Comparison of ENCODE assay signal across 9 cellular contexts in the genomic region with DNA sequence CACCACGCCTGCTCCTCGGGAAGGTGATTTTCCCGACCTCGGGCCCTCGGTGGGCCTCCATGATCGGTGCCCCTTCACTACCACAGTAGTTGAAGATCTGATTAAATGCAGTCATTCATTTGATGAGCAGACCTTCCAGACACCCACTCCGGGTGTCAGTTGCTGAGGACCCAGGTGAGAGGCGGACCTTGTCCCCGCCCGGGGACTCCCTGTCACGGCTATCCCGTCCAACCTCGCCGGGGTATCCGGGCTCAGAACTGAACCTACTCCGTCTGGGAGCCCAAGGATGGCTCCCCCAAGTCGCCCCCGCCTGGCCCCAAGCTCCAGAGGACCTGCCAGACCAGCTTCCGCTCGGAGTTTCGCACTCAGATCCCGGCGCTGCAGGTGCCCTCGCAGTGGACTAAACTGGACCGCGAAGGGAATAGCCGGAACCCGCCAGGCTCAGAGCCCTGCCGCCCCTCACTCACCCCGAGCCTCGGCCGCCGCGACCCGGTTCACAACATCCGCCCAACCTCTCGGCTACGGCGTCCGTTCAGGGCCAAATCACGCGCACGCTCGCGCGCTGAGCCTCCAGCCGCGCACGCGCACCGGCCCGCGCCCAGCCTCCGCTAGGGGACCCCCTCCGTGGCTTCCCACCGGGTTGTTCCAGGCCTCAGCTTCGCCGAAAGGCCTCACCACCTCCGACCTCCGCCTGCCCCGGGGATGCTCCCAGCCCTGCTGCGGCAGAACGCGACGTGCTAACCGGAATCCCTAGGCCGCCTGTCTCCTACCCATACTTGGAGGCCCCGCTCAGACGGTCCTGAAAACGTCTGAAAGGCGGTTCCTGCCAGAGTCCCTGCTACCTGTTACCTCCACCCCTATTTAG. TPM values are rescaled to one million over a fixed set of nuclear protein-coding genes. Genes with fewer than 3 reads are reported as not detected.
DNase-seq lines count a peak whose midpoint lies in the region; ATAC-seq and TF ChIP-seq lines count a peak whose summit lies in the region.
"Had no signal": no experiment of that assay in that cellular context is flagged by ENCODE, and none has a peak within 500 bp of the region (broad histone marks: within the 10 kb centered on the region; RNA-seq: fewer than 3 reads in every experiment).

No MANE protein-coding gene starts in this region.

- CTCF ChIA-PET in WTC11 (lab: Charles Lee): interaction anchor here (0.8 to 2.3 kb wide), 5 partner anchors 24 to 65 kb away, joined by 3 to 14 read pairs (median 5); no protein-coding TSS in a partner anchor

- no peaks in the 10 kb centered on the region for H3K9me3 Mint-ChIP-seq in WTC11
- H3K9me3 Mint-ChIP-seq: T-helper 1 cell treated with Interleukin-12 subunit alpha and Interleukin-12 subunit beta and Interleukin-4 antibody, amounts not matched to agents 30 μg/mL and 1 μg/mL, for 36 hours had no signal

- H3K36me3 Mint-ChIP-seq in WTC11: no peaks in the 10 kb centered on the region

- DNase-seq in AG09319 (ENCODE audit: extremely low read depth, low read depth) (peak; percentile 85), NCI-H2227 (lab: John Stamatoyannopoulos, UW; ENCODE audit: unreplicated experiment) (peak; percentile 100), WTC11 (ENCODE audit: low spot score) (peak; percentile 99), islet precursor cell (peak; percentile 100)
- DNase-seq in central memory CD4-positive, alpha-beta T cell: peak; percentile 99
- DNase-seq in stimulated activated CD4-positive, alpha-beta T cell treated with anti-CD3 and anti-CD28 coated beads, Interleukin-12 subunit alpha, Interleukin-12 subunit beta, amount 100 ng/mL, for 24 hours (ENCODE audit: low read depth in 2 of 2): peak; percentile 100

- H3K4me3 Mint-ChIP-seq in WTC11: no peak overlapping the region
- H3K4me3 Mint-ChIP-seq: T-helper 1 cell treated with Interleukin-12 subunit alpha and Interleukin-12 subunit beta and Interleukin-4 antibody, amounts not matched to agents 30 μg/mL and 1 μg/mL, for 36 hours had no signal

- no peak overlapping the region for H3K27ac Mint-ChIP-seq in WTC11
- H3K27ac Mint-ChIP-seq: T-helper 1 cell treated with Interleukin-12 subunit alpha and Interleukin-12 subunit beta and Interleukin-4 antibody, amounts not matched to agents 30 μg/mL and 1 μg/mL, for 36 hours had no signal

- H3K4me1 Mint-ChIP-seq in WTC11: no peaks in the 10 kb centered on the region

- POLR2A ChIA-PET in WTC11 (lab: Charles Lee): interaction anchor here (0.8 kb wide), 1 partner anchor 66 kb away, joined by 3 read pairs; no protein-coding TSS in a partner anchor

- TF ChIP-seq CTCF in AG09319 (IDR thresholded peaks at IDR 0.05; ENCODE audit: low read depth, low read length): peak; percentile 47
- no peak for TF ChIP-seq CTCF in WTC11 (IDR thresholded peaks at IDR 0.05)

- H3K27me3 Mint-ChIP-seq in WTC11 (ENCODE audit: low read depth): peaks cover 13% of the 10 kb centered on the region

- peak; percentile 71 for ATAC-seq in GM19023 (IDR thresholded peaks at IDR 0.05; ENCODE audit: unreplicated experiment)
- ATAC-seq in HG03175 (IDR thresholded peaks at IDR 0.05; ENCODE audit: unreplicated experiment): peak; percentile 77
- ATAC-seq in WTC11: peak; percentile 52

TF ChIP-seq in WTC11, 78 proteins besides CTCF, POLR2A, EP300 and RAD21 (continues in another document):
- TF ChIP-seq OVOL2 (CRISPR knock-in tag; IDR thresholded peaks at IDR 0.05; ENCODE audit: borderline replicate concordance): no peak
- no peak for TF ChIP-seq KAT7 (CRISPR knock-in tag; IDR thresholded peaks at IDR 0.05; ENCODE audit: borderline replicate concordance)
- no peak for TF ChIP-seq ZNF396 (CRISPR knock-in tag; IDR thresholded peaks at IDR 0.05; ENCODE audit: borderline replicate concordance)
- TF ChIP-seq ZNF121 (CRISPR knock-in tag; IDR thresholded peaks at IDR 0.05): 0 out of 2 replicates have a peak, but pooled peaks have one; percentile 12
- TF ChIP-seq, protein P1, sequence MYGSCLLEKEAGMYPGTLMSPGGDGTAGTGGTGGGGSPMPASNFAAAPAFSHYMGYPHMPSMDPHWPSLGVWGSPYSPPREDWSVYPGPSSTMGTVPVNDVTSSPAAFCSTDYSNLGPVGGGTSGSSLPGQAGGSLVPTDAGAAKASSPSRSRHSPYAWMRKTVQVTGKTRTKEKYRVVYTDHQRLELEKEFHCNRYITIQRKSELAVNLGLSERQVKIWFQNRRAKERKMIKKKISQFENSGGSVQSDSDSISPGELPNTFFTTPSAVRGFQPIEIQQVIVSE (CRISPR knock-in tag; IDR thresholded peaks at IDR 0.05; ENCODE audit: borderline replicate concordance): no peak
- TF ChIP-seq FOXK1 (CRISPR knock-in tag; IDR thresholded peaks at IDR 0.05): peak; percentile 100
- TF ChIP-seq TCF7 (CRISPR knock-in tag; IDR thresholded peaks at IDR 0.05; ENCODE audit: low read depth): 0 out of 2 replicates have a peak, but pooled peaks have one; percentile 14
- TF ChIP-seq RORB (CRISPR knock-in tag; IDR thresholded peaks at IDR 0.05): no peak
- no peak for TF ChIP-seq ZNF138 (CRISPR knock-in tag; conservative IDR thresholded peaks at IDR 0.05)
- peak; percentile 57 for TF ChIP-seq USF1 (CRISPR knock-in tag; IDR thresholded peaks at IDR 0.05)
- TF ChIP-seq ESRRA (CRISPR knock-in tag; IDR thresholded peaks at IDR 0.05; ENCODE audit: borderline replicate concordance): peak; percentile 25
- TF ChIP-seq MYBL2 (CRISPR knock-in tag; IDR thresholded peaks at IDR 0.05): peak; percentile 93; the same call in 1 of the 2 replicates
- no peak for TF ChIP-seq ZNF232 (CRISPR knock-in tag; IDR thresholded peaks at IDR 0.05)
- no peak; the same call in 1 of the 2 replicates for TF ChIP-seq JUN (CRISPR knock-in tag; IDR thresholded peaks at IDR 0.05)
- TF ChIP-seq NFE2L1 (CRISPR knock-in tag; IDR thresholded peaks at IDR 0.05): no peak; the same call in 1 of the 2 replicates
- TF ChIP-seq, protein P2, sequence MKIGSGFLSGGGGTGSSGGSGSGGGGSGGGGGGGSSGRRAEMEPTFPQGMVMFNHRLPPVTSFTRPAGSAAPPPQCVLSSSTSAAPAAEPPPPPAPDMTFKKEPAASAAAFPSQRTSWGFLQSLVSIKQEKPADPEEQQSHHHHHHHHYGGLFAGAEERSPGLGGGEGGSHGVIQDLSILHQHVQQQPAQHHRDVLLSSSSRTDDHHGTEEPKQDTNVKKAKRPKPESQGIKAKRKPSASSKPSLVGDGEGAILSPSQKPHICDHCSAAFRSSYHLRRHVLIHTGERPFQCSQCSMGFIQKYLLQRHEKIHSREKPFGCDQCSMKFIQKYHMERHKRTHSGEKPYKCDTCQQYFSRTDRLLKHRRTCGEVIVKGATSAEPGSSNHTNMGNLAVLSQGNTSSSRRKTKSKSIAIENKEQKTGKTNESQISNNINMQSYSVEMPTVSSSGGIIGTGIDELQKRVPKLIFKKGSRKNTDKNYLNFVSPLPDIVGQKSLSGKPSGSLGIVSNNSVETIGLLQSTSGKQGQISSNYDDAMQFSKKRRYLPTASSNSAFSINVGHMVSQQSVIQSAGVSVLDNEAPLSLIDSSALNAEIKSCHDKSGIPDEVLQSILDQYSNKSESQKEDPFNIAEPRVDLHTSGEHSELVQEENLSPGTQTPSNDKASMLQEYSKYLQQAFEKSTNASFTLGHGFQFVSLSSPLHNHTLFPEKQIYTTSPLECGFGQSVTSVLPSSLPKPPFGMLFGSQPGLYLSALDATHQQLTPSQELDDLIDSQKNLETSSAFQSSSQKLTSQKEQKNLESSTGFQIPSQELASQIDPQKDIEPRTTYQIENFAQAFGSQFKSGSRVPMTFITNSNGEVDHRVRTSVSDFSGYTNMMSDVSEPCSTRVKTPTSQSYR (CRISPR knock-in tag; IDR thresholded peaks at IDR 0.05): peak; percentile 80
- peak; percentile 81; the same call in 1 of the 2 replicates for TF ChIP-seq E2F1 (CRISPR knock-in tag; IDR thresholded peaks at IDR 0.05)
- TF ChIP-seq ETV6 (CRISPR knock-in tag; IDR thresholded peaks at IDR 0.05): peak; percentile 93
- TF ChIP-seq, protein P3, sequence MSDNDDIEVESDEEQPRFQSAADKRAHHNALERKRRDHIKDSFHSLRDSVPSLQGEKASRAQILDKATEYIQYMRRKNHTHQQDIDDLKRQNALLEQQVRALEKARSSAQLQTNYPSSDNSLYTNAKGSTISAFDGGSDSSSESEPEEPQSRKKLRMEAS (CRISPR knock-in tag; IDR thresholded peaks at IDR 0.05): peak; percentile 96
- TF ChIP-seq SMAD3 (CRISPR knock-in tag; IDR thresholded peaks at IDR 0.05; ENCODE audit: borderline replicate concordance): no peak
- TF ChIP-seq GTF2I (CRISPR knock-in tag; conservative IDR thresholded peaks at IDR 0.05): 0 out of 2 replicates have a peak, but pooled peaks have one; percentile 8
- TF ChIP-seq TEAD1 (CRISPR knock-in tag; IDR thresholded peaks at IDR 0.05): peak; percentile 96
- TF ChIP-seq ERG (CRISPR knock-in tag; IDR thresholded peaks at IDR 0.05): no peak
- TF ChIP-seq PRRX2 (CRISPR knock-in tag; IDR thresholded peaks at IDR 0.05): no peak

RNA-seq across cellular contexts. Expression of gene RNU1-3, which starts 22.3 kb away (rescaled TPM):
- total RNA-seq in WTC11 (2021): 1,028 to 1,267 TPM (median 1,197 TPM) in 3 replicates

RNA-seq across cellular contexts. Expression of gene NBPF1, which starts 31.0 kb away (rescaled TPM):
- 17.5 to 18.3 TPM (median 17.9 TPM) in 3 replicates for total RNA-seq in WTC11 (2021)

Comparison
In these comparisons a context has a peak if more than half of its experiments do, and no peak if none do; other contexts are left out.
1. Peak in every context shown above with its lines: DNase-seq and ATAC-seq.